9 cellular contexts compared by ENCODE assay signal in genomic region chr5:74056789-74057164, GRCh38.
A peak's percentile ranks its signal among the peaks of the same experiment; 100 is the strongest.
DNase-seq lines count a peak whose midpoint lies in the region; ATAC-seq and TF ChIP-seq lines count a peak whose summit lies in the region.
"Had no signal": no experiment of that assay in that cellular context is flagged by ENCODE, and none has a peak within 500 bp of the region (broad histone marks: within the 10 kb centered on the region; RNA-seq: fewer than 3 reads in every experiment).

No MANE protein-coding gene starts in this region.

- TF ChIP-seq POLR2A in breast epithelium (IDR thresholded peaks at IDR 0.05) (no peak), right lobe of liver (IDR thresholded peaks at IDR 0.05) (no peak), uterus (IDR thresholded peaks at IDR 0.05) (no peak)

- peak; percentile 56 to 77 (median 74) for ATAC-seq in right lobe of liver

- no peaks in the 10 kb centered on the region for H3K9me3 ChIP-seq in breast epithelium
- H3K9me3 ChIP-seq in right lobe of liver, result no peaks in the 10 kb centered on the region
- H3K9me3 ChIP-seq in uterus, result no peaks in the 10 kb centered on the region

- H3K27ac ChIP-seq in breast epithelium (peak overlapping the region in 1 of 2 donors; percentile 0), right lobe of liver (no peak overlapping the region), uterus (no peak overlapping the region)

- POLR2A ChIA-PET in GM10248 (lab: Yijun Ruan, JAX), result no interaction called here

- H3K36me3 ChIP-seq in breast epithelium, result no peaks in the 10 kb centered on the region
- H3K36me3 ChIP-seq in right lobe of liver, result no peaks in the 10 kb centered on the region
- H3K36me3 ChIP-seq in uterus, result no peaks in the 10 kb centered on the region

- peak in 2 of 3 donors; percentile 39 to 44 for TF ChIP-seq CTCF in breast epithelium (IDR thresholded peaks at IDR 0.05)
- TF ChIP-seq CTCF in right lobe of liver (IDR thresholded peaks at IDR 0.05), result peak; percentile 9 to 46 (median 24)
- no peak for TF ChIP-seq CTCF in GM10248 (IDR thresholded peaks at IDR 0.05; ENCODE audit: control extremely low read depth, extremely low read depth, low read depth, missing control alignments)
- TF ChIP-seq CTCF in uterus (IDR thresholded peaks at IDR 0.05), result peak in 1 of 4 experiments; percentile 13

- intact Hi-C loops in breast epithelium (cut with DNase I; ENCODE audit: low total_unique reads) (no loop called here), right lobe of liver (cut with DNase I) (no loop called here), uterus (cut with DNase I; ENCODE audit: low total_unique reads) (no loop called here)

- H3K4me3 ChIP-seq in breast epithelium, result no peak overlapping the region
- no peak overlapping the region for H3K4me3 ChIP-seq in right lobe of liver
- H3K4me3 ChIP-seq in uterus, result no peak overlapping the region

- H3K27me3 ChIP-seq in breast epithelium (no peaks in the 10 kb centered on the region), right lobe of liver (no peaks in the 10 kb centered on the region), uterus (no peaks in the 10 kb centered on the region)

- CTCF ChIA-PET in GM10248 (lab: Yijun Ruan, JAX), result interaction anchor here (1.2 kb wide), 1 partner anchor 9 kb away, joined by 4 read pairs; no protein-coding TSS in a partner anchor

- peak; percentile 4 to 5 for DNase-seq in AML-193 (lab: John Stamatoyannopoulos, UW)
- DNase-seq in LoVo (ENCODE audit: low spot score), result peak; percentile 44
- DNase-seq in breast epithelium (ENCODE audit: low spot score in 2 of 2), result no peak
- DNase-seq in right lobe of liver, result no peak
- DNase-seq in OCI-M2 (lab: John Stamatoyannopoulos, UW; ENCODE audit: unreplicated experiment), result no peak
- no peak for DNase-seq in islet precursor cell
- DNase-seq in GM10248 (ENCODE audit: extremely low spot score), result no peak
- DNase-seq in uterus, result no peak
- DNase-seq: naive B cell had no signal

- no peaks in the 10 kb centered on the region for H3K4me1 ChIP-seq in breast epithelium
- H3K4me1 ChIP-seq in right lobe of liver, result no peaks in the 10 kb centered on the region
- H3K4me1 ChIP-seq in uterus, result no peaks in the 10 kb centered on the region

Comparison
In these comparisons a context has a peak if more than half of its experiments do, and no peak if none do; other contexts are left out.
1. DNase-seq: peak in AML-193 (2 of 2) and LoVo (single experiment); none in breast epithelium (0 of 2), right lobe of liver (0 of 3), OCI-M2 (single experiment), islet precursor cell (single experiment), GM10248 (single experiment) and uterus (0 of 2).